13 cellular contexts compared by ENCODE assay signal in genomic region chr2:2014251-2014761, GRCh38.
DNase-seq lines count a peak whose midpoint lies in the region; ATAC-seq, FAIRE-seq and TF ChIP-seq lines count a peak whose summit lies in the region.
"Had no signal": no experiment of that assay in that cellular context is flagged by ENCODE, and none has a peak within 500 bp of the region (broad histone marks: within the 10 kb centered on the region; RNA-seq: fewer than 3 reads in every experiment).

No MANE protein-coding gene starts in this region.

- peaks cover 2% of the 10 kb centered on the region for H3K27me3 Mint-ChIP-seq in neural progenitor cell (ENCODE audit: insufficient read depth, low read depth)
- peaks cover 4% of the 10 kb centered on the region for H3K27me3 Mint-ChIP-seq in glutamatergic neuron (ENCODE audit: unreplicated experiment)

- TF ChIP-seq CTCF in RWPE2 (IDR thresholded peaks at IDR 0.05; ENCODE audit: poor library complexity, severe bottlenecking) (no peak), fibroblast of the aortic adventitia (IDR thresholded peaks at IDR 0.05; ENCODE audit: insufficient read depth, low read length) (no peak), neural progenitor cell (IDR thresholded peaks at IDR 0.05) (no peak), glutamatergic neuron (IDR thresholded peaks at IDR 0.05; ENCODE audit: partially characterized antibody, unreplicated experiment) (no peak)

- H3K4me2 ChIP-seq in neural progenitor cell = peak overlapping the region; percentile 11

- H3K9ac ChIP-seq in neural progenitor cell = no peak overlapping the region

- no peaks in the 10 kb centered on the region for H3K9me3 ChIP-seq in RWPE2 (ENCODE audit: severe bottlenecking)
- no peaks in the 10 kb centered on the region for H3K9me3 ChIP-seq in neural progenitor cell (ENCODE audit: low read depth)

- no peak for TF ChIP-seq POLR2A in H54 (IDR thresholded peaks at IDR 0.05; ENCODE audit: low read depth, low read length)

- H3K36me3 ChIP-seq in RWPE2 (ENCODE audit: low read depth) = no peaks in the 10 kb centered on the region
- no peaks in the 10 kb centered on the region for H3K36me3 ChIP-seq in neural progenitor cell

- H3K36me3 Mint-ChIP-seq in neural progenitor cell = no peaks in the 10 kb centered on the region
- peaks cover 13% of the 10 kb centered on the region for H3K36me3 Mint-ChIP-seq in glutamatergic neuron (ENCODE audit: unreplicated experiment)
- H3K36me3 Mint-ChIP-seq: activated CD4-positive, alpha-beta memory T cell treated with anti-CD3 and anti-CD28 coated beads for 36 hours had no signal

- peaks cover 34% of the 10 kb centered on the region for H3K4me1 Mint-ChIP-seq in neural progenitor cell
- H3K4me1 Mint-ChIP-seq in glutamatergic neuron (ENCODE audit: low read depth, unreplicated experiment) = peaks cover 26% of the 10 kb centered on the region

- DNase-seq in C1 segment of cervical spinal cord (lab: John Stamatoyannopoulos, UW) (peak in 13 of 14 donors; percentile 23 to 84 (median 65)), RWPE2 (ENCODE audit: low spot score) (no peak), fibroblast of the aortic adventitia (ENCODE audit: low read depth) (peak; percentile 58), neural progenitor cell (ENCODE audit: low spot score) (peak; percentile 70), glutamatergic neuron (no peak), H54 (ENCODE audit: insufficient read length, low spot score) (no peak)
- DNase-seq: activated CD4-positive, alpha-beta memory T cell treated with anti-CD3 and anti-CD28 coated beads for 36 hours; amniotic stem cell had no signal

- H3K27ac ChIP-seq in RWPE2 (ENCODE audit: poor library complexity, severe bottlenecking) (no peak overlapping the region), neural progenitor cell (no peak overlapping the region)
- H3K27ac ChIP-seq: C4-2B, SK-N-MC had no signal

- H3K79me2 ChIP-seq in neural progenitor cell (ENCODE audit: low read depth) = no peaks in the 10 kb centered on the region

- peak overlapping the region; percentile 80 for H3K27ac Mint-ChIP-seq in neural progenitor cell
- no peak overlapping the region for H3K27ac Mint-ChIP-seq in glutamatergic neuron (ENCODE audit: unreplicated experiment)
- H3K27ac Mint-ChIP-seq: activated CD4-positive, alpha-beta memory T cell treated with anti-CD3 and anti-CD28 coated beads for 36 hours; stimulated activated naive CD8-positive, alpha-beta T cell treated with anti-CD3 and anti-CD28 coated beads, Interleukin-15, Interleukin-2, amounts not matched to agents 100 ng/mL and 50 ng/mL, for 24 hours had no signal

- H3K4me3 Mint-ChIP-seq in neural progenitor cell = no peak overlapping the region
- no peak overlapping the region for H3K4me3 Mint-ChIP-seq in glutamatergic neuron (ENCODE audit: unreplicated experiment)
- H3K4me3 Mint-ChIP-seq: activated CD4-positive, alpha-beta memory T cell treated with anti-CD3 and anti-CD28 coated beads for 36 hours; stimulated activated naive CD8-positive, alpha-beta T cell treated with anti-CD3 and anti-CD28 coated beads, Interleukin-15, Interleukin-2, amounts not matched to agents 100 ng/mL and 50 ng/mL, for 24 hours had no signal

- H3K4me3 ChIP-seq in RWPE2 (ENCODE audit: severe bottlenecking) = no peak overlapping the region
- H3K4me3 ChIP-seq in fibroblast of the aortic adventitia (ENCODE audit: low read depth, low read length) = no peak overlapping the region
- H3K4me3 ChIP-seq in neural progenitor cell = no peak overlapping the region
- H3K4me3 ChIP-seq: SK-N-MC had no signal

- H3F3A ChIP-seq in neural progenitor cell (ENCODE audit: low read depth) = peaks cover 5% of the 10 kb centered on the region

- FAIRE-seq in H54 (lab: Jason Lieb, UNC) = no peak

- peaks cover 5% of the 10 kb centered on the region for H4K20me1 ChIP-seq in neural progenitor cell (ENCODE audit: low read depth)

- no peak overlapping the region for H2AFZ ChIP-seq in neural progenitor cell (replicated peaks)

- H3K4me1 ChIP-seq in RWPE2 (ENCODE audit: insufficient read depth, poor library complexity, severe bottlenecking) (no peaks in the 10 kb centered on the region), neural progenitor cell (peaks cover 32% of the 10 kb centered on the region)

- H3K27me3 ChIP-seq in RWPE2 (ENCODE audit: insufficient read depth, poor library complexity, severe bottlenecking) = peaks cover 2% of the 10 kb centered on the region
- H3K27me3 ChIP-seq in neural progenitor cell = no peaks in the 10 kb centered on the region

- ATAC-seq in RWPE2 (ENCODE audit: low read depth) = peak; percentile 46; the same call in 1 of the 3 replicates
- ATAC-seq in GM18498 (IDR thresholded peaks at IDR 0.05; ENCODE audit: unreplicated experiment) = no peak
- ATAC-seq in HG02981 (IDR thresholded peaks at IDR 0.05; ENCODE audit: unreplicated experiment) = no peak

- H3K9me3 Mint-ChIP-seq in neural progenitor cell = no peaks in the 10 kb centered on the region
- peaks cover 2% of the 10 kb centered on the region for H3K9me3 Mint-ChIP-seq in glutamatergic neuron (ENCODE audit: unreplicated experiment)

Comparison
In these comparisons a context has a peak if more than half of its experiments do, and no peak if none do; other contexts are left out.
1. DNase-seq: peak in C1 segment of cervical spinal cord (13 of 14), fibroblast of the aortic adventitia (single experiment) and neural progenitor cell (single experiment); none in RWPE2 (single experiment), glutamatergic neuron (single experiment) and H54 (single experiment).